ENCODE assay signal across 8 cellular contexts in genomic region chr1:47444578-47445465, GRCh38. TPM values are rescaled to one million over a fixed set of nuclear protein-coding genes. Genes with fewer than 3 reads are reported as not detected.
A peak's percentile ranks its signal among the peaks of the same experiment; 100 is the strongest.
DNase-seq lines count a peak whose midpoint lies in the region; ATAC-seq, FAIRE-seq and TF ChIP-seq lines count a peak whose summit lies in the region.

No MANE protein-coding gene starts in this region.

- peaks cover 3% of the 10 kb centered on the region for H3K9me3 Mint-ChIP-seq in activated B cell treated with CpG ODN at 0.5 μM for 24 hours

- H3K79me2 ChIP-seq in PC-9 (ENCODE audit: low read depth), result no peaks in the 10 kb centered on the region

- DNase-seq in GM12891 (ENCODE audit: insufficient read length, low spot score) (no peak), activated B cell treated with CpG ODN at 0.5 μM for 24 hours (peak; percentile 34), germinal center (ENCODE audit: low spot score) (peak; percentile 38), sigmoid colon (no peak), urothelium cell line (ENCODE audit: low spot score) (no peak), OCI-M1 (lab: John Stamatoyannopoulos, UW) (no peak), NCI-H128 (lab: John Stamatoyannopoulos, UW; ENCODE audit: unreplicated experiment) (no peak), PC-9 (no peak)

- peak; percentile 33 for FAIRE-seq in GM12891 (lab: Jason Lieb, UNC)
- FAIRE-seq in urothelium cell line (lab: Jason Lieb, UNC), result no peak

- TF ChIP-seq CTCF in activated B cell treated with CpG ODN at 0.5 μM for 24 hours (IDR thresholded peaks at IDR 0.05), result no peak
- no peak for TF ChIP-seq CTCF in sigmoid colon (IDR thresholded peaks at IDR 0.05)
- TF ChIP-seq CTCF in PC-9 (conservative IDR thresholded peaks at IDR 0.05), result no peak

- peaks cover 20% of the 10 kb centered on the region for H3K4me1 Mint-ChIP-seq in activated B cell treated with CpG ODN at 0.5 μM for 24 hours

- H3K4me1 ChIP-seq in sigmoid colon (peaks cover 0 to 22% (median 15%) of the 10 kb centered on the region in 4 donors), PC-9 (replicated peaks; ENCODE audit: insufficient read depth) (no peaks in the 10 kb centered on the region)

- TF ChIP-seq EP300 in sigmoid colon (IDR thresholded peaks at IDR 0.05), result no peak

- no peaks in the 10 kb centered on the region for H4K20me1 ChIP-seq in PC-9 (ENCODE audit: insufficient read depth)

- H3K27ac Mint-ChIP-seq in activated B cell treated with CpG ODN at 0.5 μM for 24 hours, result peak overlapping the region; percentile 70

- peaks cover 39% of the 10 kb centered on the region for H3K27me3 Mint-ChIP-seq in activated B cell treated with CpG ODN at 0.5 μM for 24 hours

- H3K36me3 ChIP-seq in sigmoid colon, result no peaks in the 10 kb centered on the region
- H3K36me3 ChIP-seq in PC-9 (ENCODE audit: low read depth), result no peaks in the 10 kb centered on the region

- TF ChIP-seq POLR2A in GM12891 (IDR thresholded peaks at IDR 0.05; ENCODE audit: low read depth, low read length) (no peak), sigmoid colon (IDR thresholded peaks at IDR 0.05) (no peak)

- CTCF ChIA-PET in activated B cell treated with CpG ODN at 0.5 μM for 24 hours (lab: Charles Lee) (no interaction called here), PC-9 (lab: Charles Lee) (no interaction called here)

- no peak overlapping the region for H3K4me2 ChIP-seq in PC-9

- POLR2A ChIA-PET in activated B cell treated with CpG ODN at 0.5 μM for 24 hours (lab: Charles Lee), result no interaction called here
- POLR2A ChIA-PET in PC-9 (lab: Charles Lee; ENCODE audit: unreplicated experiment), result interaction anchor here (0.7 kb wide), 1 partner anchor 687 kb away, joined by 3 read pairs; no protein-coding TSS in a partner anchor

- H3K4me3 ChIP-seq in sigmoid colon, result peak overlapping the region in 3 of 4 donors; percentile 4 to 23 (median 18)
- no peak overlapping the region for H3K4me3 ChIP-seq in PC-9

- BruUV-seq in PC-9 (replicated peaks; lab: Mats Ljungman, UMichigan), result no TSS peak

- H3K4me3 Mint-ChIP-seq in activated B cell treated with CpG ODN at 0.5 μM for 24 hours, result peak overlapping the region; percentile 64

- no peak for ATAC-seq in activated B cell treated with CpG ODN at 0.5 μM for 24 hours (ENCODE audit: low read depth)

- H3K9me3 ChIP-seq in sigmoid colon (no peaks in the 10 kb centered on the region), PC-9 (ENCODE audit: insufficient read depth, low read depth) (no peaks in the 10 kb centered on the region)

- H3F3A ChIP-seq in PC-9 (ENCODE audit: insufficient read depth, low read depth), result peaks cover 5% of the 10 kb centered on the region; the same call in 1 of the 2 replicates

- no peaks in the 10 kb centered on the region for H3K9me2 ChIP-seq in PC-9 (ENCODE audit: insufficient read depth)

- H3K27me3 ChIP-seq in sigmoid colon (peaks cover 57 to 100% (median 96%) of the 10 kb centered on the region in 3 donors), PC-9 (ENCODE audit: insufficient read depth, low read depth) (no peaks in the 10 kb centered on the region)

- no peak overlapping the region for H3K27ac ChIP-seq in sigmoid colon
- H3K27ac ChIP-seq in PC-9, result no peak overlapping the region

- 1 to 2% methylated on average over 72 of the region's 72 CpGs for WGBS in sigmoid colon, 2 donors

- no peak overlapping the region for H2AFZ ChIP-seq in PC-9

- intact Hi-C loops in activated B cell treated with CpG ODN at 0.5 μM for 24 hours (cut with micrococcal nuclease), result loop anchor here (1.0 to 2.0 kb wide), 2 partner anchors 8 to 212 kb away; partner anchors contain the start of gene TAL1
- intact Hi-C loops in sigmoid colon (cut with DNase I), result no loop called here
- intact Hi-C loops in PC-9 (cut with micrococcal nuclease; ENCODE audit: unreplicated experiment), result no loop called here

- H3K36me3 Mint-ChIP-seq in activated B cell treated with CpG ODN at 0.5 μM for 24 hours (ENCODE audit: low read depth), result no peaks in the 10 kb centered on the region

TF ChIP-seq in GM12891, 5 proteins besides CTCF, POLR2A, EP300 and RAD21:
- TF ChIP-seq POU2F2 (IDR thresholded peaks at IDR 0.05; ENCODE audit: low read depth, low read length) (no peak), TAF1 (IDR thresholded peaks at IDR 0.05; ENCODE audit: low read depth, low read length) (no peak), SPI1 (IDR thresholded peaks at IDR 0.05; ENCODE audit: low read depth, low read length) (no peak), POLR2AphosphoS5 (IDR thresholded peaks at IDR 0.05; ENCODE audit: low read depth, low read length) (no peak), PAX5 (IDR thresholded peaks at IDR 0.05; ENCODE audit: insufficient read depth, low read length, severe bottlenecking) (no peak)

RNA-seq across cellular contexts. Expression of gene FOXD2, which starts 7.0 kb away (rescaled TPM):
- 0.05 TPM for polyA plus RNA-seq in GM12891 (2012; ENCODE audit: low read depth, missing spikeins)
- total RNA-seq in activated B cell treated with CpG ODN at 0.5 μM for 24 hours (0.10 and 0.20 TPM in 2 replicates), sigmoid colon (under 1 TPM in 2 of 4 donors, not detected in 2; under 0.01 to 0.14 TPM), PC-9 (2021) (0.35 and 0.48 TPM in 2 replicates)
- polyA plus RNA-seq in sigmoid colon, result 1 to 10 TPM; 3.0 to 4.9 (median 4.5) TPM

RNA-seq across cellular contexts. Expression of gene FOXE3, which starts 28.7 kb away (rescaled TPM):
- not detected for polyA plus RNA-seq in GM12891 (2012; ENCODE audit: low read depth, missing spikeins)
- total RNA-seq in activated B cell treated with CpG ODN at 0.5 μM for 24 hours (not detected in 2 replicates), sigmoid colon (not detected), PC-9 (2021) (0.28 and 0.33 TPM in 2 replicates)
- polyA plus RNA-seq in sigmoid colon, result under 1 TPM in 1 of 3 donors, not detected in 2; 0.15 TPM

Comparison
In these comparisons a context has a peak if more than half of its experiments do, and no peak if none do; other contexts are left out.
1. DNase-seq: peak in activated B cell treated with CpG ODN at 0.5 μM for 24 hours (single experiment) and germinal center (single experiment); none in GM12891 (single experiment), sigmoid colon (single experiment), urothelium cell line (single experiment), OCI-M1 (single experiment), NCI-H128 (single experiment) and PC-9 (0 of 2).